In genomic region chr9:87500894-87501656, GRCh38 we compare ENCODE assay signal across 1 cellular context.
TF ChIP-seq lines count a peak whose summit lies in the region.

No MANE protein-coding gene starts in this region.

TF ChIP-seq in WTC11, 78 proteins besides CTCF, POLR2A, EP300 and RAD21 (continued from another document):
- TF ChIP-seq CREB1 (CRISPR knock-in tag; IDR thresholded peaks at IDR 0.05) (no peak), OVOL2 (CRISPR knock-in tag; IDR thresholded peaks at IDR 0.05; ENCODE audit: borderline replicate concordance) (no peak), ZNF219 (CRISPR knock-in tag; IDR thresholded peaks at IDR 0.05; ENCODE audit: borderline replicate concordance) (no peak), IRF2 (CRISPR knock-in tag; IDR thresholded peaks at IDR 0.05; ENCODE audit: borderline replicate concordance, low read depth) (no peak), GRHL2 (CRISPR knock-in tag; IDR thresholded peaks at IDR 0.05; ENCODE audit: insufficient replicate concordance, severe bottlenecking) (no peak), E2F1 (CRISPR knock-in tag; IDR thresholded peaks at IDR 0.05) (no peak), STAT6 (CRISPR knock-in tag; conservative IDR thresholded peaks at IDR 0.05; ENCODE audit: low read depth) (no peak), ATF2 (CRISPR knock-in tag; IDR thresholded peaks at IDR 0.05; ENCODE audit: borderline replicate concordance, low read depth) (no peak), GTF2I (CRISPR knock-in tag; conservative IDR thresholded peaks at IDR 0.05) (no peak), TCF7 (CRISPR knock-in tag; IDR thresholded peaks at IDR 0.05; ENCODE audit: low read depth) (no peak), ATF3 (CRISPR knock-in tag; conservative IDR thresholded peaks at IDR 0.05) (no peak)
- TF ChIP-seq, protein P1, sequence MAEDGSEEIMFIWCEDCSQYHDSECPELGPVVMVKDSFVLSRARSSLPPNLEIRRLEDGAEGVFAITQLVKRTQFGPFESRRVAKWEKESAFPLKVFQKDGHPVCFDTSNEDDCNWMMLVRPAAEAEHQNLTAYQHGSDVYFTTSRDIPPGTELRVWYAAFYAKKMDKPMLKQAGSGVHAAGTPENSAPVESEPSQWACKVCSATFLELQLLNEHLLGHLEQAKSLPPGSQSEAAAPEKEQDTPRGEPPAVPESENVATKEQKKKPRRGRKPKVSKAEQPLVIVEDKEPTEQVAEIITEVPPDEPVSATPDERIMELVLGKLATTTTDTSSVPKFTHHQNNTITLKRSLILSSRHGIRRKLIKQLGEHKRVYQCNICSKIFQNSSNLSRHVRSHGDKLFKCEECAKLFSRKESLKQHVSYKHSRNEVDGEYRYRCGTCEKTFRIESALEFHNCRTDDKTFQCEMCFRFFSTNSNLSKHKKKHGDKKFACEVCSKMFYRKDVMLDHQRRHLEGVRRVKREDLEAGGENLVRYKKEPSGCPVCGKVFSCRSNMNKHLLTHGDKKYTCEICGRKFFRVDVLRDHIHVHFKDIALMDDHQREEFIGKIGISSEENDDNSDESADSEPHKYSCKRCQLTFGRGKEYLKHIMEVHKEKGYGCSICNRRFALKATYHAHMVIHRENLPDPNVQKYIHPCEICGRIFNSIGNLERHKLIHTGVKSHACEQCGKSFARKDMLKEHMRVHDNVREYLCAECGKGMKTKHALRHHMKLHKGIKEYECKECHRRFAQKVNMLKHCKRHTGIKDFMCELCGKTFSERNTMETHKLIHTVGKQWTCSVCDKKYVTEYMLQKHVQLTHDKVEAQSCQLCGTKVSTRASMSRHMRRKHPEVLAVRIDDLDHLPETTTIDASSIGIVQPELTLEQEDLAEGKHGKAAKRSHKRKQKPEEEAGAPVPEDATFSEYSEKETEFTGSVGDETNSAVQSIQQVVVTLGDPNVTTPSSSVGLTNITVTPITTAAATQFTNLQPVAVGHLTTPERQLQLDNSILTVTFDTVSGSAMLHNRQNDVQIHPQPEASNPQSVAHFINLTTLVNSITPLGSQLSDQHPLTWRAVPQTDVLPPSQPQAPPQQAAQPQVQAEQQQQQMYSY (CRISPR knock-in tag; IDR thresholded peaks at IDR 0.05) = no peak
